ENCODE assay signal across 23 cellular contexts in the genomic region with DNA sequence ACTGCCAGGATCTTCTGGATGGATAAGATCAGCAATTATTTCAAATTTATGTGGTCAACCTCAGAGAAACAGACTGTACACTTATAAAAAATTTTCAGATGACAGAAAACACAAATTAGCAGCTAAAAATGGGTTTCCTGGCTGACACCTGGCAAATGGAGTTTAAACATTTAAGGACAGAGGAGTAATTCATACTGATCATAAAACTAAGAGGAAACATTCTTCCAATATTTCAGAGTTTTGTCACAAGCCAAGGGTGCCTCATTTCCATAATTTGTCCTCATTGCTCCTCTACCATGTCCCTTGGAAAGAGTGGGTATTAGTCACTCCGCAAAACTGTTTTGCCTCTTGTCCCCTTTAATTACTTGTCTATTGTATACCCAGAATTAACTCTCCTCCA.
DNase-seq lines count a peak whose midpoint lies in the region; ATAC-seq and TF ChIP-seq lines count a peak whose summit lies in the region.
"Had no signal": no experiment of that assay in that cellular context is flagged by ENCODE, and none has a peak within 500 bp of the region (broad histone marks: within the 10 kb centered on the region; RNA-seq: fewer than 3 reads in every experiment).

No MANE protein-coding gene starts in this region.

- no peaks in the 10 kb centered on the region for H3K9me3 ChIP-seq in lower lobe of right lung
- H3K9me3 ChIP-seq in CD4-positive, alpha-beta memory T cell (ENCODE audit: control insufficient read depth in 1 of 2, low read length in 2 of 2), result no peaks in the 10 kb centered on the region

- ATAC-seq in GM21576 (IDR thresholded peaks at IDR 0.05; ENCODE audit: unreplicated experiment), result no peak
- ATAC-seq in lower lobe of right lung, result no peak
- ATAC-seq: activated T-cell treated with anti-CD3 and anti-CD28 coated beads, Interleukin-2, amount 50 U/mL, for 72 hours; HCT116 had no signal

- DNase-seq in AG20443 (ENCODE audit: low spot score), result peak; percentile 12
- DNase-seq in HS-5 (ENCODE audit: low read depth), result peak; percentile 14
- no peak for DNase-seq in chondrocyte (ENCODE audit: low spot score)
- DNase-seq in renal cortical epithelial cell (ENCODE audit: low read depth), result peak; percentile 35
- DNase-seq in DMS153 (lab: John Stamatoyannopoulos, UW), result no peak
- DNase-seq in lower lobe of right lung, result no peak
- no peak for DNase-seq in CD4-positive, alpha-beta memory T cell
- DNase-seq: activated CD4-positive, CD25-positive, alpha-beta regulatory T cell treated with anti-CD3 and anti-CD28 coated beads, Interleukin-2, amount 50 U/mL, for 72 hours; activated CD8-positive, alpha-beta memory T cell treated with anti-CD3 and anti-CD28 coated beads for 24 hours; activated T-cell treated with anti-CD3 and anti-CD28 coated beads, Interleukin-2, amount 50 U/mL, for 72 hours; GDM1; NCI-H1694 treated with DMSO at 0.1 percent for 48 hours; NCI-H345; stimulated activated CD4-positive, alpha-beta T cell treated with anti-CD3 and anti-CD28 coated beads, Interleukin-12 subunit alpha, Interleukin-12 subunit beta, amount 100 ng/mL, for 4 hours; stimulated activated CD8-positive, alpha-beta memory T cell treated with anti-CD3 and anti-CD28 coated beads, Interleukin-4, amount 100 ng/mL, for 48 hours; T1000 had no signal

- H3K27ac ChIP-seq in lower lobe of right lung, result no peak overlapping the region
- H3K27ac ChIP-seq in CD4-positive, alpha-beta memory T cell (ENCODE audit: low read depth, low read length), result no peak overlapping the region

- H3K27ac Mint-ChIP-seq in chondrocyte (ENCODE audit: unreplicated experiment), result peak overlapping the region; percentile 43
- no peak overlapping the region for H3K27ac Mint-ChIP-seq in CD4-positive, alpha-beta memory T cell
- H3K27ac Mint-ChIP-seq: activated naive CD8-positive, alpha-beta T cell; activated T-cell treated with anti-CD3 and anti-CD28 coated beads, Interleukin-2, amount 50 U/mL, for 72 hours; dendritic cell treated with granulocyte-macrophage colony-stimulating factor and Interleukin-4, amounts not matched to agents 40 ng/mL and 50 ng/mL, for 4 days; mesothelial cell of epicardium; nephron; progenitor cell of endocrine pancreas had no signal

- TF ChIP-seq CTCF in chondrocyte (IDR thresholded peaks at IDR 0.05), result no peak
- no peak for TF ChIP-seq CTCF in lower lobe of right lung (IDR thresholded peaks at IDR 0.05)

- peaks cover 56% of the 10 kb centered on the region for H3K4me1 Mint-ChIP-seq in chondrocyte (ENCODE audit: low read depth)
- H3K4me1 Mint-ChIP-seq in CD4-positive, alpha-beta memory T cell, result no peaks in the 10 kb centered on the region

- no peaks in the 10 kb centered on the region for H3K36me3 Mint-ChIP-seq in chondrocyte (ENCODE audit: low read depth)
- H3K36me3 Mint-ChIP-seq in CD4-positive, alpha-beta memory T cell, result no peaks in the 10 kb centered on the region
- H3K36me3 Mint-ChIP-seq: activated naive CD8-positive, alpha-beta T cell; mesothelial cell of epicardium had no signal

- H3K27me3 Mint-ChIP-seq in chondrocyte (ENCODE audit: low read depth), result no peaks in the 10 kb centered on the region
- peaks cover 2% of the 10 kb centered on the region in 2 donors for H3K27me3 Mint-ChIP-seq in CD4-positive, alpha-beta memory T cell
- H3K27me3 Mint-ChIP-seq: activated naive CD8-positive, alpha-beta T cell; dendritic cell treated with granulocyte-macrophage colony-stimulating factor and Interleukin-4, amounts not matched to agents 40 ng/mL and 50 ng/mL, for 4 days; progenitor cell of endocrine pancreas had no signal

- no peaks in the 10 kb centered on the region for H3K27me3 ChIP-seq in lower lobe of right lung (ENCODE audit: low read depth)
- H3K27me3 ChIP-seq in CD4-positive, alpha-beta memory T cell (ENCODE audit: insufficient read depth, low read length), result no peaks in the 10 kb centered on the region

- POLR2A ChIA-PET in CD4-positive, alpha-beta memory T cell (lab: Charles Lee; ENCODE audit: partially characterized antibody), result no interaction called here

- H3K4me3 Mint-ChIP-seq in chondrocyte (ENCODE audit: unreplicated experiment), result no peak overlapping the region
- no peak overlapping the region for H3K4me3 Mint-ChIP-seq in CD4-positive, alpha-beta memory T cell
- H3K4me3 Mint-ChIP-seq: activated naive CD8-positive, alpha-beta T cell; activated T-cell treated with anti-CD3 and anti-CD28 coated beads, Interleukin-2, amount 50 U/mL, for 72 hours; dendritic cell treated with granulocyte-macrophage colony-stimulating factor and Interleukin-4, amounts not matched to agents 40 ng/mL and 50 ng/mL, for 4 days; mesothelial cell of epicardium; nephron had no signal

- intact Hi-C loops in lower lobe of right lung (cut with DNase I), result no loop called here
- intact Hi-C loops in CD4-positive, alpha-beta memory T cell (cut with micrococcal nuclease), result no loop called here

- no peaks in the 10 kb centered on the region for H3K9me3 Mint-ChIP-seq in chondrocyte (ENCODE audit: low read depth)
- no peaks in the 10 kb centered on the region for H3K9me3 Mint-ChIP-seq in CD4-positive, alpha-beta memory T cell
- H3K9me3 Mint-ChIP-seq: activated T-cell treated with anti-CD3 and anti-CD28 coated beads, Interleukin-2, amount 50 U/mL, for 72 hours; dendritic cell treated with granulocyte-macrophage colony-stimulating factor and Interleukin-4, amounts not matched to agents 40 ng/mL and 50 ng/mL, for 4 days; mesothelial cell of epicardium; nephron had no signal

- H3K36me3 ChIP-seq in lower lobe of right lung, result no peaks in the 10 kb centered on the region
- no peaks in the 10 kb centered on the region for H3K36me3 ChIP-seq in CD4-positive, alpha-beta memory T cell (ENCODE audit: insufficient read depth, low read length)

- H3K4me1 ChIP-seq in lower lobe of right lung, result peaks cover 12% of the 10 kb centered on the region
- H3K4me1 ChIP-seq in CD4-positive, alpha-beta memory T cell (ENCODE audit: insufficient read depth, low read length), result no peaks in the 10 kb centered on the region

- H3K4me3 ChIP-seq in lower lobe of right lung, result no peak overlapping the region
- H3K4me3 ChIP-seq in CD4-positive, alpha-beta memory T cell (ENCODE audit: low read length in 2 of 2), result no peak overlapping the region

- CTCF ChIA-PET in CD4-positive, alpha-beta memory T cell (lab: Charles Lee; ENCODE audit: partially characterized antibody), result no interaction called here

Comparison
In these comparisons a context has a peak if more than half of its experiments do, and no peak if none do; other contexts are left out.
1. DNase-seq: peak in AG20443 (single experiment), HS-5 (single experiment) and renal cortical epithelial cell (single experiment); none in chondrocyte (single experiment), DMS153 (single experiment), lower lobe of right lung (single experiment) and CD4-positive, alpha-beta memory T cell (0 of 5).